16 cellular contexts compared by ENCODE assay signal in genomic region chrX:97397371-97397770, GRCh38.
DNase-seq lines count a peak whose midpoint lies in the region; ATAC-seq and TF ChIP-seq lines count a peak whose summit lies in the region.
"Had no signal": no experiment of that assay in that cellular context is flagged by ENCODE, and none has a peak within 500 bp of the region (broad histone marks: within the 10 kb centered on the region; RNA-seq: fewer than 3 reads in every experiment).

No MANE protein-coding gene starts in this region.

- no peaks in the 10 kb centered on the region for H3K9me3 Mint-ChIP-seq in natural killer cell treated with Interleukin-12 subunit alpha and Interleukin-12 subunit beta and Interleukin-15 and Interleukin-18, amount 100 ng/mL, for 72 hours
- no peaks in the 10 kb centered on the region for H3K9me3 Mint-ChIP-seq in natural killer cell
- H3K9me3 Mint-ChIP-seq: IgD-negative memory B cell had no signal

- TF ChIP-seq CTCF in natural killer cell (IDR thresholded peaks at IDR 0.05) (no peak), cardiac fibroblast (IDR thresholded peaks at IDR 0.05; ENCODE audit: low read depth, low read length) (no peak)

- H3K4me3 ChIP-seq in cardiac fibroblast (replicated peaks in 1 of 2; ENCODE audit: low read depth in 2 of 2, low read length in 2 of 2): no peak overlapping the region
- H3K4me3 ChIP-seq: GM23248, skin epidermis had no signal

- H3K4me1 Mint-ChIP-seq in natural killer cell treated with Interleukin-12 subunit alpha and Interleukin-12 subunit beta and Interleukin-15 and Interleukin-18, amount 100 ng/mL, for 72 hours (ENCODE audit: low read depth in 2 of 2): peaks cover 17 to 40% of the 10 kb centered on the region in 2 donors
- H3K4me1 Mint-ChIP-seq in natural killer cell: peaks cover 15 to 16% of the 10 kb centered on the region in 2 donors

- no peaks in the 10 kb centered on the region for H3K27me3 Mint-ChIP-seq in natural killer cell treated with Interleukin-12 subunit alpha and Interleukin-12 subunit beta and Interleukin-15 and Interleukin-18, amount 100 ng/mL, for 72 hours
- no peaks in the 10 kb centered on the region for H3K27me3 Mint-ChIP-seq in natural killer cell (ENCODE audit: low read depth in 2 of 2)
- H3K27me3 Mint-ChIP-seq: IgD-negative memory B cell had no signal

- intact Hi-C loops in natural killer cell (cut with micrococcal nuclease) (no loop called here), sciatic nerve (cut with DNase I) (no loop called here)

- H3K27ac Mint-ChIP-seq in natural killer cell treated with Interleukin-12 subunit alpha and Interleukin-12 subunit beta and Interleukin-15 and Interleukin-18, amount 100 ng/mL, for 72 hours: peak overlapping the region in 1 of 2 donors; percentile 84
- H3K27ac Mint-ChIP-seq in natural killer cell: no peak overlapping the region
- H3K27ac Mint-ChIP-seq: IgD-negative memory B cell had no signal

- peak overlapping the region; percentile 74 for H3K4me3 Mint-ChIP-seq in natural killer cell treated with Interleukin-12 subunit alpha and Interleukin-12 subunit beta and Interleukin-15 and Interleukin-18, amount 100 ng/mL, for 72 hours
- H3K4me3 Mint-ChIP-seq in natural killer cell: no peak overlapping the region
- H3K4me3 Mint-ChIP-seq: IgD-negative memory B cell had no signal

- no peak for DNase-seq in natural killer cell treated with Interleukin-12 subunit alpha and Interleukin-12 subunit beta and Interleukin-15 and Interleukin-18, amount 100 ng/mL, for 72 hours (ENCODE audit: low spot score)
- DNase-seq in natural killer cell (no peak), RPMI7951 (ENCODE audit: low read depth) (peak; percentile 40), cardiac fibroblast (ENCODE audit: low read depth in 2 of 2) (peak; percentile 47 to 51), sciatic nerve (ENCODE audit: low spot score) (no peak), RPMI8226 (no peak), NCI-H2227 (lab: John Stamatoyannopoulos, UW; ENCODE audit: unreplicated experiment) (no peak)
- DNase-seq: activated CD4-positive, alpha-beta T cell treated with anti-CD3 and anti-CD28 coated beads, Interleukin-2, amount 50 U/mL, for 1 hour; activated gamma-delta T cell treated with Interleukin-2 at 50 U/mL for 16 hours; GM23248; midbrain; NCI-H1436; NCI-H526 had no signal

- ATAC-seq in natural killer cell treated with Interleukin-12 subunit alpha and Interleukin-12 subunit beta and Interleukin-15 and Interleukin-18, amount 100 ng/mL, for 72 hours: peak in 1 of 2 donors; percentile 47
- ATAC-seq in natural killer cell: no peak
- ATAC-seq in sciatic nerve: no peak
- ATAC-seq in HG02885 (IDR thresholded peaks at IDR 0.05; ENCODE audit: poor library complexity, unreplicated experiment): no peak

- no peaks in the 10 kb centered on the region for H3K36me3 Mint-ChIP-seq in natural killer cell treated with Interleukin-12 subunit alpha and Interleukin-12 subunit beta and Interleukin-15 and Interleukin-18, amount 100 ng/mL, for 72 hours
- no peaks in the 10 kb centered on the region for H3K36me3 Mint-ChIP-seq in natural killer cell

Comparison
In these comparisons a context has a peak if more than half of its experiments do, and no peak if none do; other contexts are left out.
1. DNase-seq: peak in RPMI7951 (single experiment) and cardiac fibroblast (2 of 2); none in natural killer cell treated with Interleukin-12 subunit alpha and Interleukin-12 subunit beta and Interleukin-15 and Interleukin-18, amount 100 ng/mL, for 72 hours (single experiment), natural killer cell (single experiment), sciatic nerve (single experiment), RPMI8226 (single experiment) and NCI-H2227 (single experiment).